Comparison of ENCODE assay signal across 1 cellular context in the genomic region with DNA sequence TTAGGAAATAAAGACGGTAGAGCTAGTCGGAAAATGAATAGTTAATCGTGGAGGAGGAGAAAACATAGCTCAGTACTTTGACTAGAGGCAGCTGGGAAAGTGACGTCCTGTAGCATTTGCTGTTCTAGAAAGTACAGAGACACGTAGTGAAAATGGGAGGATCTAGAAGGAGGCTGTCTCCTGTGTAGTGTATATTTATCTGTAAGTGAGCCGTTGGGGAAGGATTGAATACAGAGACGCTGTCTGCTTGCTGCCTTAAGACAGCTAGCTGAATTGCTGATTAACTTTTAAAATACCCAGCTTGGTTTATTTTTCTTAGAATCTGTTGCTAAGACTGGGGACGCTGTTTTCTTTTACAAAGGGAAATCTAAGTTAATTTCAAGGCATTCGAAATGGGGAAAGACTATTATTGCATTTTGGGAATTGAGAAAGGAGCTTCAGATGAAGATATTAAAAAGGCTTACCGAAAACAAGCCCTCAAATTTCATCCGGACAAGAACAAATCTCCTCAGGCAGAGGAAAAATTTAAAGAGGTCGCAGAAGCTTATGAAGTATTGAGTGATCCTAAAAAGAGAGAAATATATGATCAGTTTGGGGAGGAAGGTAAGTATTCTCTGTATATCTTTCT.
TF ChIP-seq lines count a peak whose summit lies in the region.

A gene (plus strand): TSS at position 221 of the 628 bp plus-strand sequence. CDS start 172 bp downstream, at position 393.

TF ChIP-seq in GM12878, 131 proteins besides CTCF, POLR2A, EP300 and RAD21 (continues in another document):
- TF ChIP-seq ZNF217 (IDR thresholded peaks at IDR 0.05) (no peak), BRCA1 (IDR thresholded peaks at IDR 0.05; ENCODE audit: low read depth, low read length) (no peak), CBX3 (IDR thresholded peaks at IDR 0.05; ENCODE audit: borderline replicate concordance, low read depth) (no peak), TCF7 (IDR thresholded peaks at IDR 0.05; ENCODE audit: borderline replicate concordance) (no peak), ZNF24 (IDR thresholded peaks at IDR 0.05) (no peak), BCL11A (IDR thresholded peaks at IDR 0.05; ENCODE audit: low read depth, low read length) (no peak), NFXL1 (IDR thresholded peaks at IDR 0.05; ENCODE audit: borderline replicate concordance) (no peak), CHD2 (IDR thresholded peaks at IDR 0.05; ENCODE audit: borderline replicate concordance, low read depth, low read length) (0 out of 2 replicates have a peak, but pooled peaks have one; percentile 30), EED (IDR thresholded peaks at IDR 0.05; ENCODE audit: low read depth) (no peak), RELA (IDR thresholded peaks at IDR 0.05; ENCODE audit: borderline replicate concordance, partially characterized antibody) (peak; percentile 6), CREB1 (IDR thresholded peaks at IDR 0.05; ENCODE audit: low read depth) (peak; percentile 96), HDAC2 (IDR thresholded peaks at IDR 0.05) (no peak), BACH1 (IDR thresholded peaks at IDR 0.05; ENCODE audit: borderline replicate concordance) (no peak), CREM (IDR thresholded peaks at IDR 0.05; ENCODE audit: low read depth) (peak; percentile 93), NR2C2 (IDR thresholded peaks at IDR 0.05; ENCODE audit: borderline replicate concordance, control insufficient read depth, insufficient read length, low read depth) (no peak), HDGF (IDR thresholded peaks at IDR 0.05) (peak; percentile 72; the same call in 1 of the 2 replicates), TCF3 (IDR thresholded peaks at IDR 0.05; ENCODE audit: borderline replicate concordance, insufficient read depth, low read depth, low read length) (peak; percentile 22; the same call in 1 of the 2 replicates), KLF5 (IDR thresholded peaks at IDR 0.05; ENCODE audit: partially characterized antibody) (no peak), ATF7 (IDR thresholded peaks at IDR 0.05; ENCODE audit: low read depth) (peak; percentile 92; the same call in 1 of the 2 replicates), FOXK2 (IDR thresholded peaks at IDR 0.05) (no peak), ZNF274 (IDR thresholded peaks at IDR 0.05; ENCODE audit: insufficient read depth, insufficient read length) (no peak), RB1 (IDR thresholded peaks at IDR 0.05; ENCODE audit: borderline replicate concordance) (no peak), POU2F2 (IDR thresholded peaks at IDR 0.05; ENCODE audit: borderline replicate concordance, low read depth, low read length) (peak; percentile 73; the same call in 2 of the 3 replicates), TAF1 (IDR thresholded peaks at IDR 0.05; ENCODE audit: borderline replicate concordance, low read depth, low read length) (peak; percentile 76; the same call in 1 of the 2 replicates), POLR2AphosphoS5 (IDR thresholded peaks at IDR 0.05; ENCODE audit: low read length) (peak; percentile 57; the same call in 1 of the 2 replicates), IRF4 (IDR thresholded peaks at IDR 0.05; ENCODE audit: low read depth, low read length) (peak; percentile 60; the same call in 1 of the 2 replicates), SMAD1 (IDR thresholded peaks at IDR 0.05; ENCODE audit: low read depth, partially characterized antibody) (no peak), WRNIP1 (IDR thresholded peaks at IDR 0.05; ENCODE audit: borderline replicate concordance, low read depth, low read length) (0 out of 2 replicates have a peak, but pooled peaks have one; percentile 44), PAX8 (IDR thresholded peaks at IDR 0.05) (peak; percentile 67; the same call in 1 of the 2 replicates), NBN (IDR thresholded peaks at IDR 0.05) (no peak; the same call in none of the 2 replicates), ETV6 (conservative IDR thresholded peaks at IDR 0.05 in 1 of 2, IDR thresholded peaks at IDR 0.05 in 1 of 2; ENCODE audit: borderline replicate concordance in 1 of 2, low read depth in 1 of 2) (no peak), NFIC (IDR thresholded peaks at IDR 0.05; ENCODE audit: low read depth, low read length) (no peak)
- TF ChIP-seq, protein P1, sequence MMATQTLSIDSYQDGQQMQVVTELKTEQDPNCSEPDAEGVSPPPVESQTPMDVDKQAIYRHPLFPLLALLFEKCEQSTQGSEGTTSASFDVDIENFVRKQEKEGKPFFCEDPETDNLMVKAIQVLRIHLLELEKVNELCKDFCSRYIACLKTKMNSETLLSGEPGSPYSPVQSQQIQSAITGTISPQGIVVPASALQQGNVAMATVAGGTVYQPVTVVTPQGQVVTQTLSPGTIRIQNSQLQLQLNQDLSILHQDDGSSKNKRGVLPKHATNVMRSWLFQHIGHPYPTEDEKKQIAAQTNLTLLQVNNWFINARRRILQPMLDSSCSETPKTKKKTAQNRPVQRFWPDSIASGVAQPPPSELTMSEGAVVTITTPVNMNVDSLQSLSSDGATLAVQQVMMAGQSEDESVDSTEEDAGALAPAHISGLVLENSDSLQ (IDR thresholded peaks at IDR 0.05), result peak; percentile 68; the same call in 1 of the 2 replicates
- TF ChIP-seq, protein P2, sequence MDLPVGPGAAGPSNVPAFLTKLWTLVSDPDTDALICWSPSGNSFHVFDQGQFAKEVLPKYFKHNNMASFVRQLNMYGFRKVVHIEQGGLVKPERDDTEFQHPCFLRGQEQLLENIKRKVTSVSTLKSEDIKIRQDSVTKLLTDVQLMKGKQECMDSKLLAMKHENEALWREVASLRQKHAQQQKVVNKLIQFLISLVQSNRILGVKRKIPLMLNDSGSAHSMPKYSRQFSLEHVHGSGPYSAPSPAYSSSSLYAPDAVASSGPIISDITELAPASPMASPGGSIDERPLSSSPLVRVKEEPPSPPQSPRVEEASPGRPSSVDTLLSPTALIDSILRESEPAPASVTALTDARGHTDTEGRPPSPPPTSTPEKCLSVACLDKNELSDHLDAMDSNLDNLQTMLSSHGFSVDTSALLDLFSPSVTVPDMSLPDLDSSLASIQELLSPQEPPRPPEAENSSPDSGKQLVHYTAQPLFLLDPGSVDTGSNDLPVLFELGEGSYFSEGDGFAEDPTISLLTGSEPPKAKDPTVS (IDR thresholded peaks at IDR 0.05; ENCODE audit: low read depth, low read length), result peak; percentile 94
- TF ChIP-seq, protein P3, sequence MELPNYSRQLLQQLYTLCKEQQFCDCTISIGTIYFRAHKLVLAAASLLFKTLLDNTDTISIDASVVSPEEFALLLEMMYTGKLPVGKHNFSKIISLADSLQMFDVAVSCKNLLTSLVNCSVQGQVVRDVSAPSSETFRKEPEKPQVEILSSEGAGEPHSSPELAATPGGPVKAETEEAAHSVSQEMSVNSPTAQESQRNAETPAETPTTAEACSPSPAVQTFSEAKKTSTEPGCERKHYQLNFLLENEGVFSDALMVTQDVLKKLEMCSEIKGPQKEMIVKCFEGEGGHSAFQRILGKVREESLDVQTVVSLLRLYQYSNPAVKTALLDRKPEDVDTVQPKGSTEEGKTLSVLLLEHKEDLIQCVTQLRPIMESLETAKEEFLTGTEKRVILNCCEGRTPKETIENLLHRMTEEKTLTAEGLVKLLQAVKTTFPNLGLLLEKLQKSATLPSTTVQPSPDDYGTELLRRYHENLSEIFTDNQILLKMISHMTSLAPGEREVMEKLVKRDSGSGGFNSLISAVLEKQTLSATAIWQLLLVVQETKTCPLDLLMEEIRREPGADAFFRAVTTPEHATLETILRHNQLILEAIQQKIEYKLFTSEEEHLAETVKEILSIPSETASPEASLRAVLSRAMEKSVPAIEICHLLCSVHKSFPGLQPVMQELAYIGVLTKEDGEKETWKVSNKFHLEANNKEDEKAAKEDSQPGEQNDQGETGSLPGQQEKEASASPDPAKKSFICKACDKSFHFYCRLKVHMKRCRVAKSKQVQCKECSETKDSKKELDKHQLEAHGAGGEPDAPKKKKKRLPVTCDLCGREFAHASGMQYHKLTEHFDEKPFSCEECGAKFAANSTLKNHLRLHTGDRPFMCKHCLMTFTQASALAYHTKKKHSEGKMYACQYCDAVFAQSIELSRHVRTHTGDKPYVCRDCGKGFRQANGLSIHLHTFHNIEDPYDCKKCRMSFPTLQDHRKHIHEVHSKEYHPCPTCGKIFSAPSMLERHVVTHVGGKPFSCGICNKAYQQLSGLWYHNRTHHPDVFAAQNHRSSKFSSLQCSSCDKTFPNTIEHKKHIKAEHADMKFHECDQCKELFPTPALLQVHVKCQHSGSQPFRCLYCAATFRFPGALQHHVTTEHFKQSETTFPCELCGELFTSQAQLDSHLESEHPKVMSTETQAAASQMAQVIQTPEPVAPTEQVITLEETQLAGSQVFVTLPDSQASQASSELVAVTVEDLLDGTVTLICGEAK (IDR thresholded peaks at IDR 0.05; ENCODE audit: borderline replicate concordance), result no peak; the same call in 1 of the 2 replicates
- TF ChIP-seq, protein P4, sequence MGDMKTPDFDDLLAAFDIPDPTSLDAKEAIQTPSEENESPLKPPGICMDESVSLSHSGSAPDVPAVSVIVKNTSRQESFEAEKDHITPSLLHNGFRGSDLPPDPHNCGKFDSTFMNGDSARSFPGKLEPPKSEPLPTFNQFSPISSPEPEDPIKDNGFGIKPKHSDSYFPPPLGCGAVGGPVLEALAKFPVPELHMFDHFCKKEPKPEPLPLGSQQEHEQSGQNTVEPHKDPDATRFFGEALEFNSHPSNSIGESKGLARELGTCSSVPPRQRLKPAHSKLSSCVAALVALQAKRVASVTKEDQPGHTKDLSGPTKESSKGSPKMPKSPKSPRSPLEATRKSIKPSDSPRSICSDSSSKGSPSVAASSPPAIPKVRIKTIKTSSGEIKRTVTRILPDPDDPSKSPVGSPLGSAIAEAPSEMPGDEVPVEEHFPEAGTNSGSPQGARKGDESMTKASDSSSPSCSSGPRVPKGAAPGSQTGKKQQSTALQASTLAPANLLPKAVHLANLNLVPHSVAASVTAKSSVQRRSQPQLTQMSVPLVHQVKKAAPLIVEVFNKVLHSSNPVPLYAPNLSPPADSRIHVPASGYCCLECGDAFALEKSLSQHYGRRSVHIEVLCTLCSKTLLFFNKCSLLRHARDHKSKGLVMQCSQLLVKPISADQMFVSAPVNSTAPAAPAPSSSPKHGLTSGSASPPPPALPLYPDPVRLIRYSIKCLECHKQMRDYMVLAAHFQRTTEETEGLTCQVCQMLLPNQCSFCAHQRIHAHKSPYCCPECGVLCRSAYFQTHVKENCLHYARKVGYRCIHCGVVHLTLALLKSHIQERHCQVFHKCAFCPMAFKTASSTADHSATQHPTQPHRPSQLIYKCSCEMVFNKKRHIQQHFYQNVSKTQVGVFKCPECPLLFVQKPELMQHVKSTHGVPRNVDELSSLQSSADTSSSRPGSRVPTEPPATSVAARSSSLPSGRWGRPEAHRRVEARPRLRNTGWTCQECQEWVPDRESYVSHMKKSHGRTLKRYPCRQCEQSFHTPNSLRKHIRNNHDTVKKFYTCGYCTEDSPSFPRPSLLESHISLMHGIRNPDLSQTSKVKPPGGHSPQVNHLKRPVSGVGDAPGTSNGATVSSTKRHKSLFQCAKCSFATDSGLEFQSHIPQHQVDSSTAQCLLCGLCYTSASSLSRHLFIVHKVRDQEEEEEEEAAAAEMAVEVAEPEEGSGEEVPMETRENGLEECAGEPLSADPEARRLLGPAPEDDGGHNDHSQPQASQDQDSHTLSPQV (IDR thresholded peaks at IDR 0.05), result no peak
- TF ChIP-seq, protein P5, sequence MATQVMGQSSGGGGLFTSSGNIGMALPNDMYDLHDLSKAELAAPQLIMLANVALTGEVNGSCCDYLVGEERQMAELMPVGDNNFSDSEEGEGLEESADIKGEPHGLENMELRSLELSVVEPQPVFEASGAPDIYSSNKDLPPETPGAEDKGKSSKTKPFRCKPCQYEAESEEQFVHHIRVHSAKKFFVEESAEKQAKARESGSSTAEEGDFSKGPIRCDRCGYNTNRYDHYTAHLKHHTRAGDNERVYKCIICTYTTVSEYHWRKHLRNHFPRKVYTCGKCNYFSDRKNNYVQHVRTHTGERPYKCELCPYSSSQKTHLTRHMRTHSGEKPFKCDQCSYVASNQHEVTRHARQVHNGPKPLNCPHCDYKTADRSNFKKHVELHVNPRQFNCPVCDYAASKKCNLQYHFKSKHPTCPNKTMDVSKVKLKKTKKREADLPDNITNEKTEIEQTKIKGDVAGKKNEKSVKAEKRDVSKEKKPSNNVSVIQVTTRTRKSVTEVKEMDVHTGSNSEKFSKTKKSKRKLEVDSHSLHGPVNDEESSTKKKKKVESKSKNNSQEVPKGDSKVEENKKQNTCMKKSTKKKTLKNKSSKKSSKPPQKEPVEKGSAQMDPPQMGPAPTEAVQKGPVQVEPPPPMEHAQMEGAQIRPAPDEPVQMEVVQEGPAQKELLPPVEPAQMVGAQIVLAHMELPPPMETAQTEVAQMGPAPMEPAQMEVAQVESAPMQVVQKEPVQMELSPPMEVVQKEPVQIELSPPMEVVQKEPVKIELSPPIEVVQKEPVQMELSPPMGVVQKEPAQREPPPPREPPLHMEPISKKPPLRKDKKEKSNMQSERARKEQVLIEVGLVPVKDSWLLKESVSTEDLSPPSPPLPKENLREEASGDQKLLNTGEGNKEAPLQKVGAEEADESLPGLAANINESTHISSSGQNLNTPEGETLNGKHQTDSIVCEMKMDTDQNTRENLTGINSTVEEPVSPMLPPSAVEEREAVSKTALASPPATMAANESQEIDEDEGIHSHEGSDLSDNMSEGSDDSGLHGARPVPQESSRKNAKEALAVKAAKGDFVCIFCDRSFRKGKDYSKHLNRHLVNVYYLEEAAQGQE (IDR thresholded peaks at IDR 0.05; ENCODE audit: low read depth, low read length), result no peak
- TF ChIP-seq, protein P6, sequence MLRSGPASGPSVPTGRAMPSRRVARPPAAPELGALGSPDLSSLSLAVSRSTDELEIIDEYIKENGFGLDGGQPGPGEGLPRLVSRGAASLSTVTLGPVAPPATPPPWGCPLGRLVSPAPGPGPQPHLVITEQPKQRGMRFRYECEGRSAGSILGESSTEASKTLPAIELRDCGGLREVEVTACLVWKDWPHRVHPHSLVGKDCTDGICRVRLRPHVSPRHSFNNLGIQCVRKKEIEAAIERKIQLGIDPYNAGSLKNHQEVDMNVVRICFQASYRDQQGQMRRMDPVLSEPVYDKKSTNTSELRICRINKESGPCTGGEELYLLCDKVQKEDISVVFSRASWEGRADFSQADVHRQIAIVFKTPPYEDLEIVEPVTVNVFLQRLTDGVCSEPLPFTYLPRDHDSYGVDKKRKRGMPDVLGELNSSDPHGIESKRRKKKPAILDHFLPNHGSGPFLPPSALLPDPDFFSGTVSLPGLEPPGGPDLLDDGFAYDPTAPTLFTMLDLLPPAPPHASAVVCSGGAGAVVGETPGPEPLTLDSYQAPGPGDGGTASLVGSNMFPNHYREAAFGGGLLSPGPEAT (IDR thresholded peaks at IDR 0.05; ENCODE audit: low read depth), result peak; percentile 8; the same call in 1 of the 2 replicates
- TF ChIP-seq, protein P7, sequence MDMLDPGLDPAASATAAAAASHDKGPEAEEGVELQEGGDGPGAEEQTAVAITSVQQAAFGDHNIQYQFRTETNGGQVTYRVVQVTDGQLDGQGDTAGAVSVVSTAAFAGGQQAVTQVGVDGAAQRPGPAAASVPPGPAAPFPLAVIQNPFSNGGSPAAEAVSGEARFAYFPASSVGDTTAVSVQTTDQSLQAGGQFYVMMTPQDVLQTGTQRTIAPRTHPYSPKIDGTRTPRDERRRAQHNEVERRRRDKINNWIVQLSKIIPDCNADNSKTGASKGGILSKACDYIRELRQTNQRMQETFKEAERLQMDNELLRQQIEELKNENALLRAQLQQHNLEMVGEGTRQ (IDR thresholded peaks at IDR 0.05; ENCODE audit: borderline replicate concordance, low read depth, low read length), result no peak
- TF ChIP-seq, protein P8, sequence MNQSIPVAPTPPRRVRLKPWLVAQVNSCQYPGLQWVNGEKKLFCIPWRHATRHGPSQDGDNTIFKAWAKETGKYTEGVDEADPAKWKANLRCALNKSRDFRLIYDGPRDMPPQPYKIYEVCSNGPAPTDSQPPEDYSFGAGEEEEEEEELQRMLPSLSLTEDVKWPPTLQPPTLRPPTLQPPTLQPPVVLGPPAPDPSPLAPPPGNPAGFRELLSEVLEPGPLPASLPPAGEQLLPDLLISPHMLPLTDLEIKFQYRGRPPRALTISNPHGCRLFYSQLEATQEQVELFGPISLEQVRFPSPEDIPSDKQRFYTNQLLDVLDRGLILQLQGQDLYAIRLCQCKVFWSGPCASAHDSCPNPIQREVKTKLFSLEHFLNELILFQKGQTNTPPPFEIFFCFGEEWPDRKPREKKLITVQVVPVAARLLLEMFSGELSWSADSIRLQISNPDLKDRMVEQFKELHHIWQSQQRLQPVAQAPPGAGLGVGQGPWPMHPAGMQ (IDR thresholded peaks at IDR 0.05; ENCODE audit: borderline replicate concordance), result no peak
